Comparison of ENCODE assay signal across 23 cellular contexts in genomic region chr2:45248214-45248613, GRCh38.
"Had no signal": no experiment of that assay in that cellular context is flagged by ENCODE, and none has a peak within 500 bp of the region (broad histone marks: within the 10 kb centered on the region; RNA-seq: fewer than 3 reads in every experiment).

No MANE protein-coding gene starts in this region.

- H3K27ac ChIP-seq: colonic mucosa, coronary artery, dorsolateral prefrontal cortex, epithelial cell of prostate, esophagus muscularis mucosa, esophagus squamous epithelium, foreskin keratinocyte, gastrocnemius medialis, gastroesophageal sphincter, heart left ventricle, heart right ventricle had no signal

- ATAC-seq: effector memory CD8-positive, alpha-beta T cell; esophagus mucosa; foreskin keratinocyte; gastrocnemius medialis; gastroesophageal sphincter; heart left ventricle; heart right ventricle had no signal

- H3K4me3 ChIP-seq: colonic mucosa, coronary artery, dorsolateral prefrontal cortex, esophagus muscularis mucosa, esophagus squamous epithelium, gastrocnemius medialis, gastroesophageal sphincter, heart left ventricle, heart right ventricle had no signal

- H3K4me1 ChIP-seq: colonic mucosa, esophagus muscularis mucosa, esophagus squamous epithelium, foreskin keratinocyte, gastroesophageal sphincter had no signal

- DNase-seq: colonic mucosa; cortex of kidney; dermis blood vessel endothelial cell; dorsolateral prefrontal cortex; effector CD4-positive, alpha-beta T cell; effector CD8-positive, alpha-beta T cell; effector memory CD4-positive, alpha-beta T cell; effector memory CD8-positive, alpha-beta T cell; endodermal cell; erythroblast; esophagus squamous epithelium; foreskin fibroblast; foreskin keratinocyte; foreskin melanocyte; gastrocnemius medialis; glutamatergic neuron; heart left ventricle; heart right ventricle had no signal

- H3K9me3 ChIP-seq: colonic mucosa, esophagus muscularis mucosa, esophagus squamous epithelium, gastrocnemius medialis, gastroesophageal sphincter, heart left ventricle, heart right ventricle had no signal

- H3K27me3 ChIP-seq: colonic mucosa, dorsolateral prefrontal cortex, esophagus muscularis mucosa, esophagus squamous epithelium, foreskin keratinocyte, gastrocnemius medialis, gastroesophageal sphincter, heart left ventricle, heart right ventricle had no signal

- H3K36me3 ChIP-seq: colonic mucosa, esophagus muscularis mucosa, esophagus squamous epithelium, gastrocnemius medialis, gastroesophageal sphincter, heart left ventricle, heart right ventricle had no signal
